13 cellular contexts compared by ENCODE assay signal in genomic region chr4:127124919-127125318, GRCh38.
A peak's percentile ranks its signal among the peaks of the same experiment; 100 is the strongest.
DNase-seq lines count a peak whose midpoint lies in the region; ATAC-seq, FAIRE-seq and TF ChIP-seq lines count a peak whose summit lies in the region.
"Had no signal": no experiment of that assay in that cellular context is flagged by ENCODE, and none has a peak within 500 bp of the region (broad histone marks: within the 10 kb centered on the region; RNA-seq: fewer than 3 reads in every experiment).

No MANE protein-coding gene starts in this region.

- FAIRE-seq in D721Med (lab: Jason Lieb, UNC): no peak
- FAIRE-seq: small intestine had no signal

- no peak for DNase-seq in D721Med (ENCODE audit: insufficient read length, low spot score)
- peak; percentile 4 for DNase-seq in LNCaP clone FGC (ENCODE audit: low read depth)
- no peak for DNase-seq in brain microvascular endothelial cell
- peak; percentile 10 for DNase-seq in medulla oblongata (ENCODE audit: extremely low spot score)
- no peak for DNase-seq in SW 1271 (lab: John Stamatoyannopoulos, UW)
- no peak for DNase-seq in stimulated activated CD4-positive, alpha-beta T cell treated with anti-CD3 and anti-CD28 coated beads, Interleukin-12 subunit alpha, Interleukin-12 subunit beta, amount 100 ng/mL, for 4 hours
- DNase-seq: activated naive CD4-positive, alpha-beta T cell; DMS79 treated with DMSO at 0.1 percent for 48 hours; NCI-H1694 treated with DMSO at 0.1 percent for 48 hours; small intestine; uterus had no signal

- ATAC-seq in HG02938 (IDR thresholded peaks at IDR 0.05; ENCODE audit: unreplicated experiment): no peak
- no peak for ATAC-seq in GM21390 (IDR thresholded peaks at IDR 0.05; ENCODE audit: unreplicated experiment)

- no peak overlapping the region for H3K4me3 ChIP-seq in LNCaP clone FGC (ENCODE audit: low read depth, low read length)
- no peak overlapping the region for H3K4me3 ChIP-seq in brain microvascular endothelial cell (ENCODE audit: low read depth, low read length)
- H3K4me3 ChIP-seq: uterus had no signal

- in situ Hi-C loops in brain microvascular endothelial cell (cut with HindIII; ENCODE audit: low pct_ligation_motif_present, low sequenced_read_pairs): no loop called here

- TF ChIP-seq CTCF in D721Med (IDR thresholded peaks at IDR 0.05; ENCODE audit: insufficient read depth, missing control alignments) (peak; percentile 28), LNCaP clone FGC (IDR thresholded peaks at IDR 0.05; ENCODE audit: control insufficient read depth, extremely low read depth, insufficient read depth) (peak; percentile 69), brain microvascular endothelial cell (IDR thresholded peaks at IDR 0.05; ENCODE audit: low read depth, low read length, missing control alignments) (peak; percentile 41)

- H3K27me3 ChIP-seq in brain microvascular endothelial cell (replicated peaks): no peaks in the 10 kb centered on the region
- H3K27me3 ChIP-seq: uterus had no signal

- no peak overlapping the region for H3K27ac ChIP-seq in brain microvascular endothelial cell
- H3K27ac ChIP-seq: uterus had no signal

- no peaks in the 10 kb centered on the region for H3K36me3 ChIP-seq in brain microvascular endothelial cell (replicated peaks)

Comparison
In these comparisons a context has a peak if more than half of its experiments do, and no peak if none do; other contexts are left out.
1. DNase-seq: peak in LNCaP clone FGC (single experiment) and medulla oblongata (single experiment); none in D721Med (single experiment), brain microvascular endothelial cell (single experiment), SW 1271 (0 of 2) and stimulated activated CD4-positive, alpha-beta T cell treated with anti-CD3 and anti-CD28 coated beads, Interleukin-12 subunit alpha, Interleukin-12 subunit beta, amount 100 ng/mL, for 4 hours (single experiment).
2. Peak in every context shown above with its lines, with median percentiles within 50 percentile points of each other: CTCF ChIP-seq.